Comparison of ENCODE assay signal across 19 cellular contexts in genomic region chrX:40579139-40579538, GRCh38.
"Had no signal": no experiment of that assay in that cellular context is flagged by ENCODE, and none has a peak within 500 bp of the region (broad histone marks: within the 10 kb centered on the region; RNA-seq: fewer than 3 reads in every experiment).

No MANE protein-coding gene starts in this region.

- DNase-seq: activated CD4-positive, alpha-beta T cell treated with anti-CD3 and anti-CD28 coated beads for 1 hour; activated CD4-positive, alpha-beta T cell treated with anti-CD3 and anti-CD28 coated beads, Interleukin-2, amount 50 U/mL, for 1 hour; activated CD8-positive, alpha-beta T cell treated with anti-CD3 and anti-CD28 coated beads, Interleukin-2, amount 10 ng/mL, durations not matched to agents 7 days and 5 days; activated gamma-delta T cell treated with Interleukin-2 at 50 U/mL for 16 hours; activated T-cell treated with anti-CD3 and anti-CD28 coated beads, Interleukin-2, amount 50 U/mL, for 1 hour; anterior cingulate cortex; body of pancreas; dermis blood vessel endothelial cell; effector CD8-positive, alpha-beta T cell; erythroblast; foreskin fibroblast; lower lobe of right lung; naive thymus-derived CD4-positive, alpha-beta T cell; retina; sigmoid colon; stimulated activated CD4-positive, alpha-beta T cell treated with anti-CD3 and anti-CD28 coated beads, Interleukin-2, amount 100 ng/mL, for 48 hours; stimulated activated CD8-positive, alpha-beta memory T cell treated with anti-CD3 and anti-CD28 coated beads, Interleukin-4, amount 100 ng/mL, for 48 hours; stimulated activated naive B cell treated with anti-CD40 and anti-IgM and Interleukin-4, amounts not matched to agents 10 μg/mL and 1 μg/mL and 100 μg/mL, for 72 hours; upper lobe of right lung had no signal

- ATAC-seq: activated CD8-positive, alpha-beta T cell treated with anti-CD3 and anti-CD28 coated beads, Interleukin-2, amount 10 ng/mL, durations not matched to agents 7 days and 5 days; body of pancreas; lower lobe of right lung; naive thymus-derived CD4-positive, alpha-beta T cell; stimulated activated naive B cell treated with anti-CD40 and anti-IgM and Interleukin-4, amounts not matched to agents 10 μg/mL and 1 μg/mL and 100 μg/mL, for 72 hours; upper lobe of right lung had no signal
